In the genomic region with DNA sequence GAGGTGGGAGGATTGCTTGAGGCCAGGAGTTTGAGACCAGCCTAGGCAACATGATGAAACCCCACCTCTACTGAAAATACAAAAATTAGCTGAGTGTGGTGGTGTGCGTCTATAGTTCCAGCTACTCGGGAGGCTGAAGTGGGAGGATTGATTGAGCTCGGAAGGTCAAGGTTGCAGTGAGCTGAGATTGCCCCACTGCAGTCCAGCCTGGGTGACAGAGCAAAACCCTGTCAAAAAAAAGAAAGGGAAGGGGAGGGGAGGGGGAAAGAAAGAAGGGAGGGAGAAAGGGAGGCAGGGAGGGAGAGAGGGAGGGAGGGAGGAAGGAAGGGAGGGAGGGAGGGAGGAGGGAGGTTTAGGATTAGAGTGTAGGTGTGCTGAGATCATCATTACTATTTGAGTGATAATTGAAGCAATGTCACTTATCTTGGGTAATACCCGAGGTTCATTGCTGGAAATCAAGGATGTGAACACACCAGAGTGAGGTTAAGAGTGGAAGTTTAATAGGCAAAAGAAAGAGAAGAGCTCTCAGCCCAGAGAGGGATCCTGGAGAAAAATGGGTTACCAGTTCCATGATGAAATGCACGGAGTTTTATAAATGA, we compare ENCODE assay signal across 25 cellular contexts. TPM values are rescaled to one million over a fixed set of nuclear protein-coding genes. Genes with fewer than 3 reads are reported as not detected.
DNase-seq lines count a peak whose midpoint lies in the region; ATAC-seq and TF ChIP-seq lines count a peak whose summit lies in the region.
"Had no signal": no experiment of that assay in that cellular context is flagged by ENCODE, and none has a peak within 500 bp of the region (broad histone marks: within the 10 kb centered on the region; RNA-seq: fewer than 3 reads in every experiment).

No MANE protein-coding gene starts in this region.

- peaks cover 0 to 5% (median 0%) of the 10 kb centered on the region in 3 donors for H3K36me3 Mint-ChIP-seq in CD8-positive, alpha-beta memory T cell
- H3K36me3 Mint-ChIP-seq in immature natural killer cell = peaks cover 0 to 7% (median 3%) of the 10 kb centered on the region in 3 donors
- H3K36me3 Mint-ChIP-seq in stimulated activated naive B cell treated with anti-CD40 and anti-IgM and Interleukin-4, amounts not matched to agents 10 μg/mL and 1 μg/mL and 100 μg/mL, for 72 hours = peaks cover 15 to 30% of the 10 kb centered on the region in 2 donors
- H3K36me3 Mint-ChIP-seq: activated naive CD4-positive, alpha-beta T cell treated with anti-CD3 and anti-CD28 coated beads, Interleukin-2, amount 50 U/mL, for 72 hours had no signal

- no peak overlapping the region for H3K4me3 Mint-ChIP-seq in CD8-positive, alpha-beta memory T cell
- H3K4me3 Mint-ChIP-seq in immature natural killer cell = peak overlapping the region in 2 of 5 donors; percentile 10 to 44
- H3K4me3 Mint-ChIP-seq in stimulated activated naive B cell treated with anti-CD40 and anti-IgM and Interleukin-4, amounts not matched to agents 10 μg/mL and 1 μg/mL and 100 μg/mL, for 72 hours = no peak overlapping the region
- H3K4me3 Mint-ChIP-seq: activated B cell treated with CpG ODN at 0.5 μM for 24 hours, neural progenitor cell had no signal

- intact Hi-C loops in Panc1 (cut with micrococcal nuclease; ENCODE audit: unreplicated experiment) = no loop called here
- intact Hi-C loops in uterus (cut with DNase I; ENCODE audit: low total_unique reads) = no loop called here

- TF ChIP-seq POLR2A in uterus (IDR thresholded peaks at IDR 0.05) = no peak

- in situ Hi-C loops in Panc1 (cut with HindIII; ENCODE audit: low pct_unique_long_range_greater_than_20kb, low sequenced_read_pairs) = no loop called here

- H3K27ac Mint-ChIP-seq in CD8-positive, alpha-beta memory T cell = peak overlapping the region in 5 of 8 donors; percentile 3 to 91 (median 24)
- peak overlapping the region in 5 of 6 donors; percentile 9 to 74 (median 61) for H3K27ac Mint-ChIP-seq in immature natural killer cell
- no peak overlapping the region for H3K27ac Mint-ChIP-seq in stimulated activated naive B cell treated with anti-CD40 and anti-IgM and Interleukin-4, amounts not matched to agents 10 μg/mL and 1 μg/mL and 100 μg/mL, for 72 hours
- H3K27ac Mint-ChIP-seq: activated B cell treated with CpG ODN at 0.5 μM for 24 hours; activated naive CD4-positive, alpha-beta T cell treated with anti-CD3 and anti-CD28 coated beads, Interleukin-2, amount 50 U/mL, for 72 hours; neural progenitor cell; progenitor cell of endocrine pancreas had no signal

- no peaks in the 10 kb centered on the region for H3K9me3 ChIP-seq in CD8-positive, alpha-beta memory T cell (ENCODE audit: low read length)
- H3K9me3 ChIP-seq in Panc1 (ENCODE audit: control insufficient read depth, insufficient read depth, low read depth, low read length) = no peaks in the 10 kb centered on the region
- H3K9me3 ChIP-seq in uterus = no peaks in the 10 kb centered on the region
- H3K9me3 ChIP-seq: ascending aorta, lower lobe of right lung had no signal

- H3K27me3 Mint-ChIP-seq in CD8-positive, alpha-beta memory T cell = no peaks in the 10 kb centered on the region
- H3K27me3 Mint-ChIP-seq in immature natural killer cell (ENCODE audit: low read depth in 3 of 3) = no peaks in the 10 kb centered on the region
- H3K27me3 Mint-ChIP-seq in stimulated activated naive B cell treated with anti-CD40 and anti-IgM and Interleukin-4, amounts not matched to agents 10 μg/mL and 1 μg/mL and 100 μg/mL, for 72 hours = no peaks in the 10 kb centered on the region
- H3K27me3 Mint-ChIP-seq: activated B cell treated with CpG ODN at 0.5 μM for 24 hours, progenitor cell of endocrine pancreas had no signal

- H3K4me3 ChIP-seq in CD8-positive, alpha-beta memory T cell (ENCODE audit: low read length) = no peak overlapping the region
- H3K4me3 ChIP-seq in Panc1 (ENCODE audit: low read depth in 2 of 2, low read length in 2 of 2) (no peak overlapping the region), uterus (no peak overlapping the region)
- H3K4me3 ChIP-seq: ascending aorta, dorsolateral prefrontal cortex, lower lobe of right lung, neural progenitor cell had no signal

- ATAC-seq in Panc1 (peak; percentile 9), GM19455 (IDR thresholded peaks at IDR 0.05; ENCODE audit: unreplicated experiment) (no peak)
- ATAC-seq in stimulated activated naive B cell treated with anti-CD40 and anti-IgM and Interleukin-4, amounts not matched to agents 10 μg/mL and 1 μg/mL and 100 μg/mL, for 72 hours (replicated peaks) = no peak
- ATAC-seq: activated naive CD4-positive, alpha-beta T cell treated with anti-CD3 and anti-CD28 coated beads, Interleukin-2, amount 50 U/mL, for 72 hours; lower lobe of right lung; Right ventricle myocardium inferior had no signal

- POLR2A ChIA-PET in CD8-positive, alpha-beta memory T cell (lab: Charles Lee) = no interaction called here
- POLR2A ChIA-PET in Panc1 (lab: Charles Lee) = no interaction called here

- no TSS peak for BruUV-seq in Panc1 (replicated peaks; lab: Mats Ljungman, UMichigan)

- DNase-seq in CD8-positive, alpha-beta memory T cell = no peak
- DNase-seq in Panc1 (ENCODE audit: low read depth, low spot score) (no peak), immature natural killer cell (no peak), uterus (no peak)
- DNase-seq in stimulated activated naive B cell treated with anti-CD40 and anti-IgM and Interleukin-4, amounts not matched to agents 10 μg/mL and 1 μg/mL and 100 μg/mL, for 72 hours = no peak
- DNase-seq in stimulated activated CD4-positive, alpha-beta T cell treated with anti-CD3 and anti-CD28 coated beads, Interleukin-12 subunit alpha, Interleukin-12 subunit beta, amount 100 ng/mL, for 4 hours = no peak
- DNase-seq: activated B cell treated with CpG ODN at 0.5 μM for 24 hours; activated CD4-positive, alpha-beta T cell treated with anti-CD3 and anti-CD28 coated beads, Interleukin-2, amount 50 U/mL, for 4 hours; activated CD8-positive, alpha-beta memory T cell treated with anti-CD3 and anti-CD28 coated beads, Interleukin-2, amount 50 U/mL, for 4 hours; central memory CD4-positive, alpha-beta T cell; dorsolateral prefrontal cortex; HCEC 1CT; kidney; lower lobe of right lung; NCI-H1092; NCI-H187 treated with DMSO at 0.1 percent for 48 hours; NCI-H2227 treated with DMSO at 0.1 percent for 48 hours; stimulated activated CD4-positive, alpha-beta T cell treated with anti-CD3 and anti-CD28 coated beads, Interleukin-2, amount 100 ng/mL, for 24 hours; T1000 had no signal

- peaks cover 5% of the 10 kb centered on the region for H3K4me1 ChIP-seq in CD8-positive, alpha-beta memory T cell (ENCODE audit: insufficient read depth, low read length)
- H3K4me1 ChIP-seq in Panc1 (ENCODE audit: control insufficient read depth, insufficient read depth, low read length) (peaks cover 78% of the 10 kb centered on the region), uterus (peaks cover 3 to 36% of the 10 kb centered on the region in 2 donors)

- CTCF ChIA-PET in CD8-positive, alpha-beta memory T cell (lab: Charles Lee) = interaction anchor here (1.1 to 1.4 kb wide), 2 partner anchors 85 to 139 kb away, joined by 3 read pairs; no protein-coding TSS in a partner anchor
- CTCF ChIA-PET in Panc1 (lab: Charles Lee) = interaction anchor here (1.0 kb wide), 1 partner anchor 138 kb away, joined by 5 read pairs; no protein-coding TSS in a partner anchor

- no peaks in the 10 kb centered on the region for H3K9me3 Mint-ChIP-seq in CD8-positive, alpha-beta memory T cell
- H3K9me3 Mint-ChIP-seq in immature natural killer cell = no peaks in the 10 kb centered on the region
- no peaks in the 10 kb centered on the region for H3K9me3 Mint-ChIP-seq in stimulated activated naive B cell treated with anti-CD40 and anti-IgM and Interleukin-4, amounts not matched to agents 10 μg/mL and 1 μg/mL and 100 μg/mL, for 72 hours
- H3K9me3 Mint-ChIP-seq: activated B cell treated with CpG ODN at 0.5 μM for 24 hours; activated naive CD4-positive, alpha-beta T cell treated with anti-CD3 and anti-CD28 coated beads, Interleukin-2, amount 50 U/mL, for 72 hours; neural progenitor cell had no signal

- H3K27me3 ChIP-seq in CD8-positive, alpha-beta memory T cell (ENCODE audit: insufficient read depth, low read length, poor library complexity, severe bottlenecking) = no peaks in the 10 kb centered on the region
- H3K27me3 ChIP-seq in Panc1 (ENCODE audit: control insufficient read depth, insufficient read depth, low read length) (no peaks in the 10 kb centered on the region), uterus (no peaks in the 10 kb centered on the region)
- H3K27me3 ChIP-seq: ascending aorta, neural progenitor cell had no signal

- H3K27ac ChIP-seq in CD8-positive, alpha-beta memory T cell (ENCODE audit: low read depth, low read length) = no peak overlapping the region
- H3K27ac ChIP-seq in Panc1 (ENCODE audit: low read length) = peak overlapping the region; percentile 69
- H3K27ac ChIP-seq in uterus = peak overlapping the region; percentile 34 to 40
- H3K27ac ChIP-seq: lower lobe of right lung, neural progenitor cell had no signal

- peaks cover 23 to 44% (median 30%) of the 10 kb centered on the region in 3 donors for H3K4me1 Mint-ChIP-seq in CD8-positive, alpha-beta memory T cell
- H3K4me1 Mint-ChIP-seq in immature natural killer cell = peaks cover 65 to 76% of the 10 kb centered on the region in 2 donors
- peaks cover 16 to 49% of the 10 kb centered on the region in 2 donors for H3K4me1 Mint-ChIP-seq in stimulated activated naive B cell treated with anti-CD40 and anti-IgM and Interleukin-4, amounts not matched to agents 10 μg/mL and 1 μg/mL and 100 μg/mL, for 72 hours

- TF ChIP-seq CTCF in Panc1 (IDR thresholded peaks at IDR 0.05) (no peak), uterus (IDR thresholded peaks at IDR 0.05) (no peak)

- no peaks in the 10 kb centered on the region for H3K36me3 ChIP-seq in CD8-positive, alpha-beta memory T cell (ENCODE audit: insufficient read depth, low read length)
- H3K36me3 ChIP-seq in Panc1 (ENCODE audit: control insufficient read depth, insufficient read depth, low read length) (peaks cover 8% of the 10 kb centered on the region; the same call in 1 of the 2 replicates), uterus (no peaks in the 10 kb centered on the region)
- H3K36me3 ChIP-seq: lower lobe of right lung, neural progenitor cell had no signal

RNA-seq across cellular contexts. Expression of a gene that starts 27.6 kb away (rescaled TPM):
- 10 to 100 TPM; 30.6 to 31.2 TPM for total RNA-seq in CD8-positive, alpha-beta memory T cell
- polyA plus RNA-seq in CD8-positive, alpha-beta memory T cell = 43.7 TPM
- total RNA-seq in Panc1 (2021; ENCODE audit: unreplicated experiment) (495 TPM), uterus (100 to 1,000 TPM in 3 of 4 donors, 10 to 100 TPM in 1; 77.4 to 313 (median 215) TPM)
- polyA plus RNA-seq in Panc1 (2012; ENCODE audit: insufficient read length) = 227 TPM
- 10 to 100 TPM; 38.6 to 95.0 (median 55.9) TPM for polyA plus RNA-seq in immature natural killer cell
